In the genomic region with DNA sequence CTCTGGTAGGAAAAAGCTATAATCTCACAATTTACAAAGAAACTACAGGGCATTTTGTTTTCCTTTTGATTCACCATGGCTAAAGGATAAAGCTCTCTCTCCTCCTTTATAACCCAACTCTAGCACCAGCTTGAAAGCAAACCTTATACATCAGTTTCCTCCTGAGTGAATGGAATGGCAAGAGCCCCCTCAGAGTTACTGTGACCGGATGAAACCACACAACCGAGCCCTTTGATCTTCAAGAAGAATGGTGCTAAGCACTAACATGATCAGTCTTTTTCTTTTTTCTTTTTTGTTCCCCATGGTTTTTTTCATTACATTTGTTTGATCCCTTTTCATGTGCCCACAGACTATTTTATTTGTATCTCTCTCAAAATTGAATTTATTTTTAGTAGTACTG, we compare ENCODE assay signal across 17 cellular contexts.
DNase-seq lines count a peak whose midpoint lies in the region; ATAC-seq and TF ChIP-seq lines count a peak whose summit lies in the region.
"Had no signal": no experiment of that assay in that cellular context is flagged by ENCODE, and none has a peak within 500 bp of the region (broad histone marks: within the 10 kb centered on the region; RNA-seq: fewer than 3 reads in every experiment).

No MANE protein-coding gene starts in this region.

- no peaks in the 10 kb centered on the region for H3K9me3 Mint-ChIP-seq in activated CD4-positive, alpha-beta T cell treated with anti-CD3 and anti-CD28 coated beads, Interleukin-2, amount 10 ng/mL, durations not matched to agents 24 days and 14 days
- H3K9me3 Mint-ChIP-seq in brain (no peaks in the 10 kb centered on the region), type B pancreatic cell (no peaks in the 10 kb centered on the region)
- H3K9me3 Mint-ChIP-seq in naive thymus-derived CD4-positive, alpha-beta T cell, result no peaks in the 10 kb centered on the region
- H3K9me3 Mint-ChIP-seq: activated T-cell treated with anti-CD3 and anti-CD28 coated beads, Interleukin-2, amount 50 U/mL, for 72 hours had no signal

- peaks cover 42% of the 10 kb centered on the region for H3K36me3 Mint-ChIP-seq in activated CD4-positive, alpha-beta T cell treated with anti-CD3 and anti-CD28 coated beads, Interleukin-2, amount 10 ng/mL, durations not matched to agents 24 days and 14 days (ENCODE audit: low read depth)
- H3K36me3 Mint-ChIP-seq in brain (peaks cover 55% of the 10 kb centered on the region), type B pancreatic cell (peaks cover 29% of the 10 kb centered on the region)
- peaks cover 0 to 21% (median 9%) of the 10 kb centered on the region in 5 donors for H3K36me3 Mint-ChIP-seq in naive thymus-derived CD4-positive, alpha-beta T cell

- peak overlapping the region; percentile 18 for H3K27ac Mint-ChIP-seq in activated CD4-positive, alpha-beta T cell treated with anti-CD3 and anti-CD28 coated beads, Interleukin-2, amount 10 ng/mL, durations not matched to agents 24 days and 14 days
- H3K27ac Mint-ChIP-seq in brain (peak overlapping the region in 4 of 5 experiments; percentile 34 to 83 (median 72)), type B pancreatic cell (peak overlapping the region; percentile 77)
- peak overlapping the region in 1 of 9 donors; percentile 37 for H3K27ac Mint-ChIP-seq in naive thymus-derived CD4-positive, alpha-beta T cell

- H3K27me3 Mint-ChIP-seq in activated CD4-positive, alpha-beta T cell treated with anti-CD3 and anti-CD28 coated beads, Interleukin-2, amount 10 ng/mL, durations not matched to agents 24 days and 14 days, result no peaks in the 10 kb centered on the region
- H3K27me3 Mint-ChIP-seq in brain, result no peaks in the 10 kb centered on the region
- no peaks in the 10 kb centered on the region for H3K27me3 Mint-ChIP-seq in naive thymus-derived CD4-positive, alpha-beta T cell
- no peaks in the 10 kb centered on the region for H3K27me3 Mint-ChIP-seq in type B pancreatic cell

- H3K27ac ChIP-seq in naive thymus-derived CD4-positive, alpha-beta T cell (ENCODE audit: low read depth, low read length), result no peak overlapping the region
- no peak overlapping the region for H3K27ac ChIP-seq in brain microvascular endothelial cell
- H3K27ac ChIP-seq: gastrocnemius medialis, neutrophil, right atrium auricular region, thoracic aorta had no signal

- peaks cover 0 to 7% of the 10 kb centered on the region in 2 donors for H3K4me1 ChIP-seq in naive thymus-derived CD4-positive, alpha-beta T cell (ENCODE audit: control insufficient read depth in 2 of 2, insufficient read depth in 2 of 2, low read length in 2 of 2)
- H3K4me1 ChIP-seq: BE2C had no signal

- H3K4me1 Mint-ChIP-seq in activated CD4-positive, alpha-beta T cell treated with anti-CD3 and anti-CD28 coated beads, Interleukin-2, amount 10 ng/mL, durations not matched to agents 24 days and 14 days, result peaks cover 40% of the 10 kb centered on the region
- H3K4me1 Mint-ChIP-seq in brain (peaks cover 58% of the 10 kb centered on the region), type B pancreatic cell (ENCODE audit: unreplicated experiment) (peaks cover 40% of the 10 kb centered on the region)
- H3K4me1 Mint-ChIP-seq in naive thymus-derived CD4-positive, alpha-beta T cell, result peaks cover 13 to 39% (median 32%) of the 10 kb centered on the region in 7 donors

- no peaks in the 10 kb centered on the region for H3K9me3 ChIP-seq in naive thymus-derived CD4-positive, alpha-beta T cell (ENCODE audit: control insufficient read depth in 2 of 3, low read length in 3 of 3)
- H3K9me3 ChIP-seq: BE2C, gastrocnemius medialis, neutrophil, right atrium auricular region, thoracic aorta had no signal

- intact Hi-C loops in activated CD4-positive, alpha-beta T cell treated with anti-CD3 and anti-CD28 coated beads, Interleukin-2, amount 10 ng/mL, durations not matched to agents 24 days and 14 days (cut with micrococcal nuclease), result no loop called here
- intact Hi-C loops in naive thymus-derived CD4-positive, alpha-beta T cell (cut with micrococcal nuclease), result no loop called here

- in situ Hi-C loops in brain microvascular endothelial cell (cut with HindIII; ENCODE audit: low pct_ligation_motif_present, low sequenced_read_pairs), result no loop called here

- DNase-seq in activated CD4-positive, alpha-beta T cell treated with anti-CD3 and anti-CD28 coated beads, Interleukin-2, amount 10 ng/mL, durations not matched to agents 24 days and 14 days, result no peak
- DNase-seq in activated CD4-positive, alpha-beta T cell treated with anti-CD3 and anti-CD28 coated beads for 4 hours, result no peak
- DNase-seq in naive thymus-derived CD4-positive, alpha-beta T cell, result peak in 4 of 9 donors; percentile 12 to 19 (median 15)
- DNase-seq in type B pancreatic cell (ENCODE audit: extremely low spot score, unreplicated experiment) (no peak), DMS79 treated with DMSO at 0.1 percent for 48 hours (lab: John Stamatoyannopoulos, UW) (no peak), EL (no peak), brain microvascular endothelial cell (no peak)
- DNase-seq: 8988T; activated T-cell treated with anti-CD3 and anti-CD28 coated beads, Interleukin-2, amount 50 U/mL, for 72 hours; BE2C; gastrocnemius medialis; NCI-H748 treated with DMSO at 0.1 percent for 48 hours; SIG-M5 had no signal

- H3K4me3 Mint-ChIP-seq in activated CD4-positive, alpha-beta T cell treated with anti-CD3 and anti-CD28 coated beads, Interleukin-2, amount 10 ng/mL, durations not matched to agents 24 days and 14 days, result no peak overlapping the region
- peak overlapping the region in 1 of 5 experiments; percentile 14 for H3K4me3 Mint-ChIP-seq in brain
- H3K4me3 Mint-ChIP-seq in naive thymus-derived CD4-positive, alpha-beta T cell, result peak overlapping the region in 4 of 10 donors; percentile 2 to 28 (median 11)
- H3K4me3 Mint-ChIP-seq in type B pancreatic cell, result peak overlapping the region; percentile 48
- H3K4me3 Mint-ChIP-seq: activated T-cell treated with anti-CD3 and anti-CD28 coated beads, Interleukin-2, amount 50 U/mL, for 72 hours had no signal

- TF ChIP-seq CTCF in brain (conservative IDR thresholded peaks at IDR 0.05) (no peak), type B pancreatic cell (conservative IDR thresholded peaks at IDR 0.05) (no peak), brain microvascular endothelial cell (IDR thresholded peaks at IDR 0.05; ENCODE audit: low read depth, low read length, missing control alignments) (no peak)

- CTCF ChIA-PET in naive thymus-derived CD4-positive, alpha-beta T cell (lab: Charles Lee), result interaction anchor here (0.6 to 1.9 kb wide), 3 partner anchors 9 to 561 kb away, joined by 3 to 12 read pairs (median 4); no protein-coding TSS in a partner anchor

- H3K27me3 ChIP-seq in naive thymus-derived CD4-positive, alpha-beta T cell (ENCODE audit: control insufficient read depth in 2 of 2, insufficient read depth in 2 of 2, low read length in 2 of 2), result no peaks in the 10 kb centered on the region
- no peaks in the 10 kb centered on the region for H3K27me3 ChIP-seq in brain microvascular endothelial cell (replicated peaks)
- H3K27me3 ChIP-seq: BE2C, gastrocnemius medialis, neutrophil, right atrium auricular region had no signal

- POLR2A ChIA-PET in naive thymus-derived CD4-positive, alpha-beta T cell (lab: Charles Lee), result interaction anchor here (0.7 to 1.2 kb wide), 2 partner anchors 16 to 116 kb away, joined by 3 to 4 read pairs; no protein-coding TSS in a partner anchor

- ATAC-seq in naive thymus-derived CD4-positive, alpha-beta T cell, result peak; percentile 42
- ATAC-seq: activated T-cell treated with anti-CD3 and anti-CD28 coated beads, Interleukin-2, amount 50 U/mL, for 72 hours; gastrocnemius medialis had no signal

- no peaks in the 10 kb centered on the region for H3K36me3 ChIP-seq in naive thymus-derived CD4-positive, alpha-beta T cell (ENCODE audit: control insufficient read depth in 2 of 3, insufficient read depth in 3 of 3, low read length in 3 of 3)
- H3K36me3 ChIP-seq in brain microvascular endothelial cell (replicated peaks), result no peaks in the 10 kb centered on the region
- H3K36me3 ChIP-seq: BE2C, gastrocnemius medialis, neutrophil, right atrium auricular region, thoracic aorta had no signal

- H3K4me3 ChIP-seq in naive thymus-derived CD4-positive, alpha-beta T cell (ENCODE audit: low read length), result no peak overlapping the region
- no peak overlapping the region for H3K4me3 ChIP-seq in brain microvascular endothelial cell (ENCODE audit: low read depth, low read length)
- H3K4me3 ChIP-seq: gastrocnemius medialis, right atrium auricular region, thoracic aorta had no signal
